14 cellular contexts compared by ENCODE assay signal in genomic region chr13:51331354-51331861, GRCh38. TPM values are rescaled to one million over a fixed set of nuclear protein-coding genes. Genes with fewer than 3 reads are reported as not detected.
DNase-seq lines count a peak whose midpoint lies in the region; ATAC-seq, FAIRE-seq and TF ChIP-seq lines count a peak whose summit lies in the region.
"Had no signal": no experiment of that assay in that cellular context is flagged by ENCODE, and none has a peak within 500 bp of the region (broad histone marks: within the 10 kb centered on the region; RNA-seq: fewer than 3 reads in every experiment).

No MANE protein-coding gene starts in this region.

- H2AFZ ChIP-seq in mammary epithelial cell (ENCODE audit: low read depth, low read length), result no peak overlapping the region

- POLR2A ChIA-PET in WTC11 (lab: Charles Lee), result interaction anchor here (0.6 kb wide), 2 partner anchors 10 to 97 kb away, joined by 3 read pairs; no protein-coding TSS in a partner anchor

- peak overlapping the region; percentile 4 for H3K4me3 Mint-ChIP-seq in activated T-helper 1 cell treated with anti-CD3 and anti-CD28 coated beads, Interleukin-12 subunit alpha, Interleukin-12 subunit beta, Interleukin-2, Interleukin-4 antibody, amounts not matched to agents 30 ng/mL and 10 ng/mL and 1 ng/mL, durations not matched to agents 14 hours and 24 hours and 36 hours
- H3K4me3 Mint-ChIP-seq in chondrocyte (ENCODE audit: unreplicated experiment) (no peak overlapping the region), WTC11 (no peak overlapping the region)

- H3K27me3 ChIP-seq in mammary epithelial cell (ENCODE audit: insufficient read depth, low read length), result no peaks in the 10 kb centered on the region
- H3K27me3 ChIP-seq in breast epithelium, result no peaks in the 10 kb centered on the region
- H3K27me3 ChIP-seq in pancreas, result no peaks in the 10 kb centered on the region
- H3K27me3 ChIP-seq: sigmoid colon had no signal

- no peak overlapping the region for H3K4me2 ChIP-seq in mammary epithelial cell (ENCODE audit: insufficient read depth, low read depth, low read length)
- H3K4me2 ChIP-seq: SK-N-SH had no signal

- H3K36me3 Mint-ChIP-seq in activated T-helper 1 cell treated with anti-CD3 and anti-CD28 coated beads, Interleukin-12 subunit alpha, Interleukin-12 subunit beta, Interleukin-2, Interleukin-4 antibody, amounts not matched to agents 30 ng/mL and 10 ng/mL and 1 ng/mL, durations not matched to agents 14 hours and 24 hours and 36 hours (ENCODE audit: low read depth), result no peaks in the 10 kb centered on the region
- H3K36me3 Mint-ChIP-seq in chondrocyte (ENCODE audit: low read depth) (no peaks in the 10 kb centered on the region), WTC11 (no peaks in the 10 kb centered on the region)

- CTCF ChIA-PET in mammary epithelial cell (lab: Charles Lee; ENCODE audit: low non-redundant PET), result no interaction called here
- CTCF ChIA-PET in WTC11 (lab: Charles Lee), result interaction anchor here (1.4 kb wide), 1 partner anchor 206 kb away, joined by 4 read pairs; no protein-coding TSS in a partner anchor

- H3K4me1 Mint-ChIP-seq in activated T-helper 1 cell treated with anti-CD3 and anti-CD28 coated beads, Interleukin-12 subunit alpha, Interleukin-12 subunit beta, Interleukin-2, Interleukin-4 antibody, amounts not matched to agents 30 ng/mL and 10 ng/mL and 1 ng/mL, durations not matched to agents 14 hours and 24 hours and 36 hours (ENCODE audit: low read depth), result peaks cover 22% of the 10 kb centered on the region
- H3K4me1 Mint-ChIP-seq in chondrocyte (ENCODE audit: low read depth), result peaks cover 11% of the 10 kb centered on the region
- peaks cover 12% of the 10 kb centered on the region for H3K4me1 Mint-ChIP-seq in WTC11

- no peaks in the 10 kb centered on the region for H3K9me3 Mint-ChIP-seq in activated T-helper 1 cell treated with anti-CD3 and anti-CD28 coated beads, Interleukin-12 subunit alpha, Interleukin-12 subunit beta, Interleukin-2, Interleukin-4 antibody, amounts not matched to agents 30 ng/mL and 10 ng/mL and 1 ng/mL, durations not matched to agents 14 hours and 24 hours and 36 hours
- H3K9me3 Mint-ChIP-seq in chondrocyte (ENCODE audit: low read depth), result no peaks in the 10 kb centered on the region
- no peaks in the 10 kb centered on the region for H3K9me3 Mint-ChIP-seq in WTC11

- no peaks in the 10 kb centered on the region for H4K20me1 ChIP-seq in mammary epithelial cell (ENCODE audit: insufficient read depth, low read length)

- H3K79me2 ChIP-seq in mammary epithelial cell (ENCODE audit: insufficient read depth, low read length), result no peaks in the 10 kb centered on the region

- ATAC-seq in HG02678 (IDR thresholded peaks at IDR 0.05; ENCODE audit: unreplicated experiment), result peak; percentile 59
- ATAC-seq in WTC11, result no peak
- no peak for ATAC-seq in pancreas

- peaks cover 3% of the 10 kb centered on the region for H3K4me1 ChIP-seq in mammary epithelial cell (ENCODE audit: insufficient read depth, low read length)
- no peaks in the 10 kb centered on the region for H3K4me1 ChIP-seq in breast epithelium
- H3K4me1 ChIP-seq in pancreas, result no peaks in the 10 kb centered on the region
- H3K4me1 ChIP-seq: sigmoid colon had no signal

- dilution Hi-C loops in mammary epithelial cell (cut with HindIII; ENCODE audit: low sequenced_read_pairs), result no loop called here

- BruUV-seq in mammary epithelial cell (replicated peaks; lab: Mats Ljungman, UMichigan), result no TSS peak

- H3K9me3 ChIP-seq in mammary epithelial cell (replicated peaks; ENCODE audit: insufficient read depth, low read length), result no peaks in the 10 kb centered on the region
- no peaks in the 10 kb centered on the region for H3K9me3 ChIP-seq in breast epithelium
- no peaks in the 10 kb centered on the region for H3K9me3 ChIP-seq in pancreas
- H3K9me3 ChIP-seq: sigmoid colon, SK-N-SH had no signal

- intact Hi-C loops in mammary epithelial cell (cut with micrococcal nuclease) (no loop called here), breast epithelium (cut with DNase I; ENCODE audit: low total_unique reads) (no loop called here), pancreas (cut with DNase I) (no loop called here)
- intact Hi-C loops in activated T-helper 1 cell treated with anti-CD3 and anti-CD28 coated beads, Interleukin-12 subunit alpha, Interleukin-12 subunit beta, Interleukin-2, Interleukin-4 antibody, amounts not matched to agents 30 ng/mL and 10 ng/mL and 1 ng/mL, durations not matched to agents 14 hours and 24 hours and 36 hours (cut with micrococcal nuclease), result loop anchor here (1.0 to 5.0 kb wide), 2 partner anchors 90 to 251 kb away; partner anchors contain the start of gene WDFY2

- TF ChIP-seq POLR2A in breast epithelium (IDR thresholded peaks at IDR 0.05), result no peak

- H3K4me3 ChIP-seq in mammary epithelial cell (replicated peaks in 1 of 3; ENCODE audit: insufficient read depth in 1 of 3, low read depth in 2 of 3, low read length in 3 of 3), result no peak overlapping the region
- no peak overlapping the region for H3K4me3 ChIP-seq in breast epithelium
- no peak overlapping the region for H3K4me3 ChIP-seq in pancreas
- H3K4me3 ChIP-seq: sigmoid colon had no signal

- no peak for FAIRE-seq in pancreas (lab: Jason Lieb, UNC)
- FAIRE-seq: endometrium had no signal

- H3K27me3 Mint-ChIP-seq in activated T-helper 1 cell treated with anti-CD3 and anti-CD28 coated beads, Interleukin-12 subunit alpha, Interleukin-12 subunit beta, Interleukin-2, Interleukin-4 antibody, amounts not matched to agents 30 ng/mL and 10 ng/mL and 1 ng/mL, durations not matched to agents 14 hours and 24 hours and 36 hours (ENCODE audit: insufficient read depth), result no peaks in the 10 kb centered on the region
- no peaks in the 10 kb centered on the region for H3K27me3 Mint-ChIP-seq in chondrocyte (ENCODE audit: low read depth)
- H3K27me3 Mint-ChIP-seq in WTC11 (ENCODE audit: low read depth), result no peaks in the 10 kb centered on the region

- in situ Hi-C loops in mammary epithelial cell (cut with MboI; ENCODE audit: low sequenced_read_pairs in 2 of 2), result no loop called here

- no peak overlapping the region for H3K9ac ChIP-seq in mammary epithelial cell (ENCODE audit: insufficient read depth, low read length)
- H3K9ac ChIP-seq: SK-N-SH had no signal

- H3K27ac Mint-ChIP-seq in activated T-helper 1 cell treated with anti-CD3 and anti-CD28 coated beads, Interleukin-12 subunit alpha, Interleukin-12 subunit beta, Interleukin-2, Interleukin-4 antibody, amounts not matched to agents 30 ng/mL and 10 ng/mL and 1 ng/mL, durations not matched to agents 14 hours and 24 hours and 36 hours, result peak overlapping the region; percentile 69
- H3K27ac Mint-ChIP-seq in chondrocyte (ENCODE audit: unreplicated experiment) (no peak overlapping the region), WTC11 (no peak overlapping the region)

- no peak for TF ChIP-seq CTCF in mammary epithelial cell (conservative IDR thresholded peaks at IDR 0.05 in 1 of 2, IDR thresholded peaks at IDR 0.05 in 1 of 2; ENCODE audit: extremely low read depth in 1 of 2, insufficient read depth in 1 of 2, low read depth in 1 of 2, low read length in 2 of 2)
- no peak for TF ChIP-seq CTCF in breast epithelium (IDR thresholded peaks at IDR 0.05)
- TF ChIP-seq CTCF in chondrocyte (IDR thresholded peaks at IDR 0.05), result no peak
- no peak for TF ChIP-seq CTCF in WTC11 (IDR thresholded peaks at IDR 0.05)
- TF ChIP-seq CTCF in pancreas (IDR thresholded peaks at IDR 0.05), result no peak

- no peaks in the 10 kb centered on the region for H3K36me3 ChIP-seq in mammary epithelial cell (ENCODE audit: insufficient read depth, low read length)
- no peaks in the 10 kb centered on the region for H3K36me3 ChIP-seq in breast epithelium
- H3K36me3 ChIP-seq in pancreas, result no peaks in the 10 kb centered on the region
- H3K36me3 ChIP-seq: sigmoid colon had no signal

- WGBS in mammary epithelial cell (ENCODE audit: low coverage, missing lambda C conversion rate), result 49% methylated on average over 6 of the region's 6 CpGs
- 83 to 88% methylated on average over 6 of the region's 6 CpGs for WGBS in pancreas, 2 donors

- peak; percentile 34 for DNase-seq in mammary epithelial cell
- no peak for DNase-seq in breast epithelium (ENCODE audit: low spot score in 2 of 2)
- no peak for DNase-seq in activated T-helper 1 cell treated with anti-CD3 and anti-CD28 coated beads, Interleukin-12 subunit alpha, Interleukin-12 subunit beta, Interleukin-2, Interleukin-4 antibody, amounts not matched to agents 30 ng/mL and 10 ng/mL and 1 ng/mL, durations not matched to agents 14 hours and 24 hours and 36 hours (ENCODE audit: low spot score)
- DNase-seq in chondrocyte (ENCODE audit: low spot score), result no peak
- DNase-seq in WTC11 (ENCODE audit: low spot score), result no peak
- DNase-seq in cortex of kidney (lab: John Stamatoyannopoulos, UW), result no peak
- DNase-seq in pancreas, result no peak
- DNase-seq: activated CD4-positive, alpha-beta T cell treated with anti-CD3 and anti-CD28 coated beads, Interleukin-2, amount 50 U/mL, for 1 hour; hippocampal formation; NCI-H526 treated with DMSO at 0.1 percent for 48 hours; sigmoid colon; SK-N-SH had no signal

- no peak overlapping the region for H3K27ac ChIP-seq in mammary epithelial cell (ENCODE audit: insufficient read depth, low read depth, low read length)
- no peak overlapping the region for H3K27ac ChIP-seq in breast epithelium
- H3K27ac ChIP-seq in pancreas, result no peak overlapping the region
- H3K27ac ChIP-seq: sigmoid colon had no signal

TF ChIP-seq in WTC11, 78 proteins besides CTCF, POLR2A, EP300 and RAD21 (continues in another document):
- TF ChIP-seq OVOL2 (CRISPR knock-in tag; IDR thresholded peaks at IDR 0.05; ENCODE audit: borderline replicate concordance) (no peak), TEAD4 (CRISPR knock-in tag; IDR thresholded peaks at IDR 0.05) (no peak), ZNF263 (CRISPR knock-in tag; IDR thresholded peaks at IDR 0.05; ENCODE audit: low read depth) (no peak)

RNA-seq across cellular contexts. Expression of gene SERPINE3, which starts 8.1 kb away (rescaled TPM):
- under 1 TPM in 1 of 2 donors, not detected in 1; 0.17 TPM for total RNA-seq in mammary epithelial cell
- polyA plus RNA-seq in mammary epithelial cell, result not detected
- not detected for polyA minus RNA-seq in mammary epithelial cell
- total RNA-seq in breast epithelium, result under 1 TPM in 2 of 3 donors, not detected in 1; 0.16 to 0.73 TPM
- not detected in 2 replicates for total RNA-seq in activated T-helper 1 cell treated with anti-CD3 and anti-CD28 coated beads, Interleukin-12 subunit alpha, Interleukin-12 subunit beta, Interleukin-2, Interleukin-4 antibody, amounts not matched to agents 30 ng/mL and 10 ng/mL and 1 ng/mL, durations not matched to agents 14 hours and 24 hours and 36 hours
- total RNA-seq in chondrocyte, result not detected in 3 replicates
- total RNA-seq in WTC11 (2021), result 0.16 to 0.64 TPM (median 0.59 TPM) in 3 replicates
- total RNA-seq in pancreas, result not detected
- polyA plus RNA-seq in pancreas, result not detected
- polyA plus RNA-seq: sigmoid colon, SK-N-SH had no signal
